In genomic region chr17:66420961-66421371, GRCh38 we compare ENCODE assay signal across 12 cellular contexts.
DNase-seq lines count a peak whose midpoint lies in the region; ATAC-seq and TF ChIP-seq lines count a peak whose summit lies in the region.
"Had no signal": no experiment of that assay in that cellular context is flagged by ENCODE, and none has a peak within 500 bp of the region (broad histone marks: within the 10 kb centered on the region; RNA-seq: fewer than 3 reads in every experiment).

No MANE protein-coding gene starts in this region.

- no peak overlapping the region for H2AK5ac ChIP-seq in trophoblast cell (ENCODE audit: low read length)

- H3K4me1 ChIP-seq in endodermal cell (ENCODE audit: control insufficient read depth, insufficient read depth, low read length) (peaks cover 2% of the 10 kb centered on the region), trophoblast cell (ENCODE audit: control insufficient read depth in 1 of 2, insufficient read depth in 2 of 2, low read length in 2 of 2) (peaks cover 3 to 6% of the 10 kb centered on the region in 2 experiments)

- H3K4me2 ChIP-seq in trophoblast cell (ENCODE audit: low read length): no peak overlapping the region

- no peak overlapping the region for H2BK5ac ChIP-seq in trophoblast cell (ENCODE audit: low read depth, low read length, poor library complexity)

- no peaks in the 10 kb centered on the region for H3K79me1 ChIP-seq in trophoblast cell (ENCODE audit: low read length)

- no peak overlapping the region for H3K4me3 Mint-ChIP-seq in activated CD4-positive, alpha-beta T cell treated with anti-CD3 and anti-CD28 coated beads for 36 hours
- H3K4me3 Mint-ChIP-seq in endodermal cell: no peak overlapping the region

- H3K4me1 Mint-ChIP-seq in activated CD4-positive, alpha-beta T cell treated with anti-CD3 and anti-CD28 coated beads for 36 hours: peaks cover 75% of the 10 kb centered on the region
- peaks cover 33% of the 10 kb centered on the region for H3K4me1 Mint-ChIP-seq in endodermal cell

- no peak overlapping the region for H3K9ac ChIP-seq in endodermal cell (ENCODE audit: extremely low read depth, low read length, poor library complexity, severe bottlenecking)
- H3K9ac ChIP-seq in trophoblast cell (ENCODE audit: low read length): no peak overlapping the region

- H3K23ac ChIP-seq in trophoblast cell (ENCODE audit: low read length): no peak overlapping the region

- no peak overlapping the region for H2AFZ ChIP-seq in trophoblast cell (ENCODE audit: insufficient read depth, low read length, poor library complexity)

- no peak overlapping the region for H3K27ac Mint-ChIP-seq in activated CD4-positive, alpha-beta T cell treated with anti-CD3 and anti-CD28 coated beads for 36 hours
- H3K27ac Mint-ChIP-seq in endodermal cell: no peak overlapping the region

- no peak for DNase-seq in activated CD4-positive, alpha-beta T cell treated with anti-CD3 and anti-CD28 coated beads for 36 hours
- DNase-seq in activated CD4-positive, alpha-beta T cell treated with anti-CD3 and anti-CD28 coated beads, Interleukin-2, amount 50 U/mL, for 48 hours: no peak
- DNase-seq in NOMO-1 (lab: John Stamatoyannopoulos, UW; ENCODE audit: unreplicated experiment in 2 of 2) (peak; percentile 25 to 61), endodermal cell (peak; percentile 39), trophoblast cell (peak; percentile 95 to 99), HUDEP-2 (lab: John Stamatoyannopoulos, UW; ENCODE audit: unreplicated experiment in 76 of 76) (no peak)
- DNase-seq: anterior cingulate cortex; naive thymus-derived CD8-positive, alpha-beta T cell; stimulated activated CD4-positive, alpha-beta T cell treated with anti-CD3 and anti-CD28 coated beads, Interleukin-2, amount 100 ng/mL, for 48 hours; T1000 had no signal

- CTCF ChIA-PET in activated CD4-positive, alpha-beta T cell treated with anti-CD3 and anti-CD28 coated beads for 36 hours (lab: Charles Lee): interaction anchor here (0.6 to 1.2 kb wide), 2 partner anchors 13 to 110 kb away, joined by 3 read pairs; no protein-coding TSS in a partner anchor

- H4K91ac ChIP-seq in trophoblast cell (ENCODE audit: low read depth, low read length): no peak overlapping the region

- H2BK120ac ChIP-seq in trophoblast cell (ENCODE audit: insufficient read depth, low read length, poor library complexity): no peak overlapping the region

- H3K36me3 Mint-ChIP-seq in activated CD4-positive, alpha-beta T cell treated with anti-CD3 and anti-CD28 coated beads for 36 hours (ENCODE audit: low read depth): peaks cover 14% of the 10 kb centered on the region
- no peaks in the 10 kb centered on the region for H3K36me3 Mint-ChIP-seq in endodermal cell (ENCODE audit: low read depth)

- H3K27ac ChIP-seq in endodermal cell (ENCODE audit: low read depth, low read length) (no peak overlapping the region), trophoblast cell (ENCODE audit: low read depth, low read length) (peak overlapping the region; percentile 51)

- H3K27me3 ChIP-seq in endodermal cell (ENCODE audit: control insufficient read depth, insufficient read depth, low read length, poor library complexity, severe bottlenecking) (no peaks in the 10 kb centered on the region), trophoblast cell (ENCODE audit: insufficient read depth, low read length) (no peaks in the 10 kb centered on the region)

- H3K4me3 ChIP-seq in endodermal cell (ENCODE audit: low read length): no peak overlapping the region
- no peak overlapping the region for H3K4me3 ChIP-seq in trophoblast cell (ENCODE audit: low read depth, low read length)

- no peaks in the 10 kb centered on the region for H3K79me2 ChIP-seq in trophoblast cell (ENCODE audit: control insufficient read depth, insufficient read depth, low read length, poor library complexity)

- no peak overlapping the region for H3K18ac ChIP-seq in trophoblast cell (ENCODE audit: low read length)

- POLR2A ChIA-PET in activated CD4-positive, alpha-beta T cell treated with anti-CD3 and anti-CD28 coated beads for 36 hours (lab: Charles Lee): interaction anchor here (0.8 to 1.0 kb wide), 2 partner anchors 41 to 156 kb away, joined by 4 to 13 read pairs; no protein-coding TSS in a partner anchor

- H2BK12ac ChIP-seq in trophoblast cell (ENCODE audit: low read length): no peak overlapping the region

- no peak overlapping the region for H3K14ac ChIP-seq in trophoblast cell (ENCODE audit: low read length)

- no peak overlapping the region for H4K12ac ChIP-seq in trophoblast cell (ENCODE audit: low read depth, low read length)

- peak; percentile 60 for ATAC-seq in activated CD4-positive, alpha-beta T cell treated with anti-CD3 and anti-CD28 coated beads for 36 hours
- ATAC-seq in HG02884 (IDR thresholded peaks at IDR 0.05; ENCODE audit: unreplicated experiment): no peak
- ATAC-seq in GM18498 (IDR thresholded peaks at IDR 0.05; ENCODE audit: unreplicated experiment): no peak
- ATAC-seq: naive thymus-derived CD8-positive, alpha-beta T cell had no signal

- no peak overlapping the region for H3K4ac ChIP-seq in trophoblast cell (ENCODE audit: low read depth, low read length)

- no peaks in the 10 kb centered on the region for H3K9me3 Mint-ChIP-seq in activated CD4-positive, alpha-beta T cell treated with anti-CD3 and anti-CD28 coated beads for 36 hours (ENCODE audit: low read depth)
- H3K9me3 Mint-ChIP-seq in endodermal cell: no peaks in the 10 kb centered on the region
- H3K9me3 Mint-ChIP-seq: naive thymus-derived CD8-positive, alpha-beta T cell had no signal

- H3K36me3 ChIP-seq in endodermal cell (ENCODE audit: control insufficient read depth, insufficient read depth, low read length) (no peaks in the 10 kb centered on the region), trophoblast cell (ENCODE audit: control insufficient read depth in 1 of 2, insufficient read depth in 2 of 2, low read length in 2 of 2) (no peaks in the 10 kb centered on the region)

- H3K9me3 ChIP-seq in endodermal cell (ENCODE audit: control insufficient read depth, low read length) (no peaks in the 10 kb centered on the region), trophoblast cell (ENCODE audit: insufficient read depth, low read depth, low read length) (peaks cover 1% of the 10 kb centered on the region)

- no peaks in the 10 kb centered on the region for H3K27me3 Mint-ChIP-seq in activated CD4-positive, alpha-beta T cell treated with anti-CD3 and anti-CD28 coated beads for 36 hours
- H3K27me3 Mint-ChIP-seq in endodermal cell (ENCODE audit: insufficient read depth): no peaks in the 10 kb centered on the region
- H3K27me3 Mint-ChIP-seq: naive thymus-derived CD8-positive, alpha-beta T cell had no signal

- no peak for TF ChIP-seq CTCF in endodermal cell (conservative IDR thresholded peaks at IDR 0.05)

- H4K8ac ChIP-seq in trophoblast cell (ENCODE audit: low read depth, low read length): no peak overlapping the region

- 87 to 88% methylated on average over 3 of the region's 3 CpGs for WGBS in endodermal cell (ENCODE audit: insufficient coverage in 1 of 2, insufficient read length in 1 of 2), 2 experiments
- no CpG with 5 or more reads among the region's 3 CpGs for WGBS in trophoblast cell (ENCODE audit: extremely low coverage, insufficient coverage, insufficient read length)

- intact Hi-C loops in activated CD4-positive, alpha-beta T cell treated with anti-CD3 and anti-CD28 coated beads for 36 hours (cut with DNase I, micrococcal nuclease): loop anchor here in 1 of 2 experiments (2.0 to 5.0 kb wide), 3 partner anchors 22 to 146 kb away; no protein-coding TSS in a partner anchor

Comparison
In these comparisons a context has a peak if more than half of its experiments do, and no peak if none do; other contexts are left out.
1. DNase-seq: peak in NOMO-1 (2 of 2), endodermal cell (single experiment) and trophoblast cell (2 of 2); none in activated CD4-positive, alpha-beta T cell treated with anti-CD3 and anti-CD28 coated beads for 36 hours (single experiment), activated CD4-positive, alpha-beta T cell treated with anti-CD3 and anti-CD28 coated beads, Interleukin-2, amount 50 U/mL, for 48 hours (0 of 2) and HUDEP-2 (0 of 76).